In the genomic region with DNA sequence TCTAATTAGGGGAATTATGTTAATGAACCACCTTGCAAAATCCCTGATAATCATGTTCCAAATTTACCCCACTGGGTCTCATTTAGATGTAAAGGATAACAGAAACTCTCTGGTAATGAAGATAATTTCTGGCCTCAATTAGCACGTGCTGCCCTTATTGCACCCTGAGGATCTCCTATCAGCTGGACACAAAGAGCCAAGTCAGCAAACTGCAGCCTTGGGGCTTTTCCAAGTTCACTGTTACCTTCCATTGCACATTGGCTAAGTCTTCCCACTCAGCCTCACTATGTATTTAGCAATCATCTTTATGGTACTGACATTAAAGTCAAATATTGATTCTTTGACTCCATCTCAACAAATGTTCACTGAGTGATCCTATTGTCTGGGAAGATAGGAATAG, we compare ENCODE assay signal across 29 cellular contexts.
"Had no signal": no experiment of that assay in that cellular context is flagged by ENCODE, and none has a peak within 500 bp of the region (broad histone marks: within the 10 kb centered on the region; RNA-seq: fewer than 3 reads in every experiment).

No MANE protein-coding gene starts in this region.

- H3K27me3 ChIP-seq: ascending aorta, cardiac muscle cell, colonic mucosa, MG63 had no signal

- H3K9me3 Mint-ChIP-seq: activated naive CD4-positive, alpha-beta T cell treated with anti-CD3 and anti-CD28 coated beads, Interleukin-2, amount 50 U/mL, for 24 hours; activated T-cell treated with anti-CD3 and anti-CD28 coated beads, Interleukin-2, amount 50 U/mL, for 24 hours; activated T-helper 2 cell treated with anti-CD3 and anti-CD28 coated beads, Interferon-gamma antibody, Interleukin-2, Interleukin-4, amounts not matched to agents 10 μg/mL and 5 μg/mL and 100 μg/mL, durations not matched to agents 14 hours and 24 hours and 36 hours had no signal

- H3K27ac Mint-ChIP-seq: activated CD8-positive, alpha-beta T cell treated with anti-CD3 and anti-CD28 coated beads, Interleukin-2, amount 10 ng/mL, durations not matched to agents 7 days and 5 days; activated naive CD4-positive, alpha-beta T cell treated with anti-CD3 and anti-CD28 coated beads, Interleukin-2, amount 50 U/mL, for 24 hours; activated naive CD8-positive, alpha-beta T cell treated with anti-CD3 and anti-CD28 coated beads, Interleukin-2, amount 10 ng/mL, durations not matched to agents 7 days and 5 days; activated T-cell treated with anti-CD3 and anti-CD28 coated beads, Interleukin-2, amount 50 U/mL, for 24 hours; activated T-helper 2 cell treated with anti-CD3 and anti-CD28 coated beads, Interferon-gamma antibody, Interleukin-2, Interleukin-4, amounts not matched to agents 10 μg/mL and 5 μg/mL and 100 μg/mL, durations not matched to agents 14 hours and 24 hours and 36 hours had no signal

- H3K27me3 Mint-ChIP-seq: activated naive CD8-positive, alpha-beta T cell treated with anti-CD3 and anti-CD28 coated beads, Interleukin-2, amount 10 ng/mL, durations not matched to agents 7 days and 5 days; central memory CD8-positive, alpha-beta T cell had no signal

- H3K36me3 ChIP-seq: ascending aorta, cardiac muscle cell, colonic mucosa, MG63, WERI-Rb-1 had no signal

- ATAC-seq: activated CD8-positive, alpha-beta T cell treated with anti-CD3 and anti-CD28 coated beads, Interleukin-2, amount 10 ng/mL, durations not matched to agents 7 days and 5 days had no signal

- H3K4me3 ChIP-seq: ascending aorta, cardiac muscle cell, colonic mucosa, MG63 had no signal

- H3K9me3 ChIP-seq: ascending aorta, colonic mucosa, MG63 had no signal

- H3K27ac ChIP-seq: ascending aorta, cardiac muscle cell, colonic mucosa, WERI-Rb-1 had no signal

- H3K4me1 Mint-ChIP-seq: activated naive CD4-positive, alpha-beta T cell treated with anti-CD3 and anti-CD28 coated beads, Interleukin-2, amount 50 U/mL, for 24 hours; activated naive CD8-positive, alpha-beta T cell treated with anti-CD3 and anti-CD28 coated beads, Interleukin-2, amount 10 ng/mL, durations not matched to agents 7 days and 5 days; central memory CD8-positive, alpha-beta T cell had no signal

- H3K4me3 Mint-ChIP-seq: activated CD8-positive, alpha-beta T cell treated with anti-CD3 and anti-CD28 coated beads, Interleukin-2, amount 10 ng/mL, durations not matched to agents 7 days and 5 days; activated naive CD4-positive, alpha-beta T cell treated with anti-CD3 and anti-CD28 coated beads, Interleukin-2, amount 50 U/mL, for 24 hours; activated naive CD8-positive, alpha-beta T cell treated with anti-CD3 and anti-CD28 coated beads, Interleukin-2, amount 10 ng/mL, durations not matched to agents 7 days and 5 days; activated T-cell treated with anti-CD3 and anti-CD28 coated beads, Interleukin-2, amount 50 U/mL, for 24 hours; central memory CD8-positive, alpha-beta T cell had no signal

- DNase-seq: activated CD4-positive, alpha-beta T cell treated with anti-CD3 and anti-CD28 coated beads for 1 hour; activated CD4-positive, alpha-beta T cell treated with anti-CD3 and anti-CD28 coated beads for 48 hours; activated CD4-positive, CD25-positive, alpha-beta regulatory T cell; activated CD8-positive, alpha-beta T cell treated with anti-CD3 and anti-CD28 coated beads, Interleukin-2, amount 10 ng/mL, durations not matched to agents 7 days and 5 days; activated gamma-delta T cell; activated naive CD4-positive, alpha-beta T cell treated with Interleukin-2 at 50 U/mL for 16 hours; activated naive CD8-positive, alpha-beta T cell treated with anti-CD3 and anti-CD28 coated beads, Interleukin-2, amount 10 ng/mL, durations not matched to agents 7 days and 5 days; activated T-cell treated with anti-CD3 and anti-CD28 coated beads, Interleukin-2, amount 50 U/mL, for 24 hours; amygdala; colonic mucosa; Karpas-422; KBM-7; MG63; NCI-H1048; NCI-H1436; NCI-H1694; NCI-H1930; NCI-H2081 treated with DMSO at 0.1 percent for 48 hours; NCI-H345; NCI-H526 treated with DMSO at 0.1 percent for 48 hours; Right ventricle myocardium superior; SW 1271; T1000; WERI-Rb-1 had no signal

- H3K36me3 Mint-ChIP-seq: activated naive CD4-positive, alpha-beta T cell treated with anti-CD3 and anti-CD28 coated beads, Interleukin-2, amount 50 U/mL, for 24 hours; activated naive CD8-positive, alpha-beta T cell treated with anti-CD3 and anti-CD28 coated beads, Interleukin-2, amount 10 ng/mL, durations not matched to agents 7 days and 5 days had no signal

- H3K4me1 ChIP-seq: ascending aorta, colonic mucosa had no signal
